17 cellular contexts compared by ENCODE assay signal in the genomic region with DNA sequence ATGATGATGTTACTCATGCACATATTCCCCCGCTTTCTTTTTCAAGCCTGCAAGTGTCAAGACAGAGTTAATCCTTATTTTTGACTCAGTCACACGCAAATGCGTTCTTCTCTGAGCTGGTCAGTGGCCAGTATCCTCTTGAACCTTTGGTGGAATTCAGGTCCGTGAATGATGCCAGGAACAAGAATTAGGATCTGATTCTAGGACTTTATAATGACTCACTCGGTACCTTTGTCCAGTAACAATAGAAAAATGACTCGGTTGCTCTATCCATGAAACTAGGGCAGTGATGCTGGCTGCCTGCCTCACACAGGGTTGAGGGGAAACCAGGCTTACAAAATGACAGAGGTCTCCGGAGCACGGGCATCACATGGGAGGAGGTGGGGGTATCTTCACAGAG.
DNase-seq lines count a peak whose midpoint lies in the region; ATAC-seq and TF ChIP-seq lines count a peak whose summit lies in the region.
"Had no signal": no experiment of that assay in that cellular context is flagged by ENCODE, and none has a peak within 500 bp of the region (broad histone marks: within the 10 kb centered on the region; RNA-seq: fewer than 3 reads in every experiment).

No MANE protein-coding gene starts in this region.

- peak overlapping the region; percentile 71 to 83 for H3K27ac ChIP-seq in ascending aorta
- H3K27ac ChIP-seq: right lobe of liver had no signal

- no peaks in the 10 kb centered on the region for H3K27me3 ChIP-seq in ascending aorta
- H3K27me3 ChIP-seq: right lobe of liver had no signal

- intact Hi-C loops in ascending aorta (cut with DNase I) (loop anchor here (2.0 to 5.0 kb wide), 4 partner anchors 45 to 185 kb away; partner anchors contain the start of gene NUDT4), Right ventricle myocardium superior (cut with DNase I) (no loop called here), sciatic nerve (cut with DNase I) (no loop called here)

- TF ChIP-seq CTCF in AG10803 (conservative IDR thresholded peaks at IDR 0.05; ENCODE audit: low read length) = no peak
- TF ChIP-seq CTCF in ascending aorta (IDR thresholded peaks at IDR 0.05) = no peak

- H3K36me3 ChIP-seq in ascending aorta = no peaks in the 10 kb centered on the region
- H3K36me3 ChIP-seq: right lobe of liver had no signal

- H3K4me1 ChIP-seq in ascending aorta = peaks cover 0 to 17% of the 10 kb centered on the region in 2 donors
- H3K4me1 ChIP-seq: right lobe of liver had no signal

- ATAC-seq in Right ventricle myocardium superior (ENCODE audit: poor library complexity) = peak; percentile 41
- peak; percentile 79 for ATAC-seq in sciatic nerve
- ATAC-seq in GM18517 (IDR thresholded peaks at IDR 0.05; ENCODE audit: unreplicated experiment) = no peak
- ATAC-seq: natural killer cell treated with Interleukin-12 subunit alpha and Interleukin-12 subunit beta and Interleukin-15 and Interleukin-18, amount 100 ng/mL, for 72 hours; PC-3; right lobe of liver; stimulated activated memory B cell treated with anti-CD40 and anti-IgM and Interleukin-4, amounts not matched to agents 10 μg/mL and 1 μg/mL and 100 μg/mL, for 72 hours had no signal

- no peaks in the 10 kb centered on the region for H3K9me3 ChIP-seq in ascending aorta
- H3K9me3 ChIP-seq: right lobe of liver had no signal

- peak; percentile 91 for DNase-seq in AG10803 (ENCODE audit: low read depth)
- peak; percentile 19 to 86 for DNase-seq in ascending aorta (ENCODE audit: low spot score in 2 of 2)
- no peak for DNase-seq in Right ventricle myocardium superior
- DNase-seq in sciatic nerve (ENCODE audit: low spot score) = no peak
- DNase-seq in NCI-H2081 treated with DMSO at 0.1 percent for 48 hours (lab: John Stamatoyannopoulos, UW) = no peak
- no peak for DNase-seq in NCI-H1694 (lab: John Stamatoyannopoulos, UW)
- no peak for DNase-seq in NOMO-1 treated with dmso at 0.1 percent for 144 hours (lab: John Stamatoyannopoulos, UW; ENCODE audit: unreplicated experiment)
- DNase-seq: activated gamma-delta T cell, DMS53, KG1, NCI-H146, NCI-H524, PC-3, right lobe of liver had no signal

- peak overlapping the region; percentile 32 for H3K4me3 ChIP-seq in AG10803 (ENCODE audit: low read length)
- H3K4me3 ChIP-seq in ascending aorta = peak overlapping the region; percentile 28 to 29
- H3K4me3 ChIP-seq: right lobe of liver had no signal

Comparison
In these comparisons a context has a peak if more than half of its experiments do, and no peak if none do; other contexts are left out.
1. DNase-seq: peak in AG10803 (single experiment) and ascending aorta (2 of 2); none in Right ventricle myocardium superior (single experiment), sciatic nerve (single experiment), NCI-H2081 treated with DMSO at 0.1 percent for 48 hours (single experiment), NCI-H1694 (single experiment) and NOMO-1 treated with dmso at 0.1 percent for 144 hours (single experiment).